ENCODE assay signal across 13 cellular contexts in genomic region chr16:89370081-89370511, GRCh38.
DNase-seq lines count a peak whose midpoint lies in the region; ATAC-seq, FAIRE-seq and TF ChIP-seq lines count a peak whose summit lies in the region.
"Had no signal": no experiment of that assay in that cellular context is flagged by ENCODE, and none has a peak within 500 bp of the region (broad histone marks: within the 10 kb centered on the region; RNA-seq: fewer than 3 reads in every experiment).

No MANE protein-coding gene starts in this region.

- no peaks in the 10 kb centered on the region for H3K9me3 Mint-ChIP-seq in WTC11
- H3K9me3 Mint-ChIP-seq: central memory CD8-positive, alpha-beta T cell; memory B cell; T-helper 1 cell treated with Interleukin-12 subunit alpha and Interleukin-12 subunit beta and Interleukin-4 antibody, amounts not matched to agents 30 μg/mL and 1 μg/mL, for 36 hours had no signal

- in situ Hi-C loops in gastrocnemius medialis (cut with MboI; ENCODE audit: low sequenced_read_pairs in 4 of 4) = no loop called here

- H3K27me3 ChIP-seq in foreskin keratinocyte = no peaks in the 10 kb centered on the region
- H3K27me3 ChIP-seq in gastrocnemius medialis = no peaks in the 10 kb centered on the region

- POLR2A ChIA-PET in WTC11 (lab: Charles Lee) = interaction anchor here (0.6 to 0.9 kb wide), 2 partner anchors 9 to 190 kb away, joined by 3 read pairs; no protein-coding TSS in a partner anchor

- intact Hi-C loops in gastrocnemius medialis (cut with DNase I; ENCODE audit: low total_unique reads) = no loop called here

- H3K36me3 Mint-ChIP-seq in WTC11 = no peaks in the 10 kb centered on the region

- CTCF ChIA-PET in WTC11 (lab: Charles Lee) = interaction anchor here (0.8 kb wide), 2 partner anchors 12 to 77 kb away, joined by 3 to 6 read pairs; no protein-coding TSS in a partner anchor

- H3K27ac ChIP-seq in foreskin keratinocyte (no peak overlapping the region), gastrocnemius medialis (peak overlapping the region; percentile 35 to 52 (median 38))

- peaks cover 22% of the 10 kb centered on the region for H3K4me1 ChIP-seq in foreskin keratinocyte
- H3K4me1 ChIP-seq in gastrocnemius medialis = peaks cover 82 to 85% of the 10 kb centered on the region in 2 donors

- DNase-seq in EL (peak; percentile 71), WTC11 (ENCODE audit: low spot score) (no peak), foreskin keratinocyte (no peak), gastrocnemius medialis (no peak), GM12892 (ENCODE audit: insufficient read length) (no peak), NCI-H1436 (lab: John Stamatoyannopoulos, UW) (no peak)
- DNase-seq: MM.1S, NCI-H82, small intestine had no signal

- H3K27ac Mint-ChIP-seq in WTC11 = peak overlapping the region; percentile 4
- H3K27ac Mint-ChIP-seq: memory B cell; T-helper 1 cell treated with Interleukin-12 subunit alpha and Interleukin-12 subunit beta and Interleukin-4 antibody, amounts not matched to agents 30 μg/mL and 1 μg/mL, for 36 hours had no signal

- H3K9me3 ChIP-seq in gastrocnemius medialis = no peaks in the 10 kb centered on the region

- H3K4me3 Mint-ChIP-seq in WTC11 = no peak overlapping the region
- H3K4me3 Mint-ChIP-seq: central memory CD8-positive, alpha-beta T cell; memory B cell; T-helper 1 cell treated with Interleukin-12 subunit alpha and Interleukin-12 subunit beta and Interleukin-4 antibody, amounts not matched to agents 30 μg/mL and 1 μg/mL, for 36 hours had no signal

- peaks cover 69% of the 10 kb centered on the region for H3K4me1 Mint-ChIP-seq in WTC11

- FAIRE-seq in GM12892 (lab: Jason Lieb, UNC) = no peak
- FAIRE-seq: small intestine had no signal

- TF ChIP-seq POLR2A in gastrocnemius medialis (IDR thresholded peaks at IDR 0.05) (no peak), GM12892 (IDR thresholded peaks at IDR 0.05; ENCODE audit: low read depth, low read length) (no peak)

- ATAC-seq in WTC11 = no peak
- peak; percentile 7 for ATAC-seq in foreskin keratinocyte
- ATAC-seq in gastrocnemius medialis = no peak
- no peak for ATAC-seq in HG02938 (IDR thresholded peaks at IDR 0.05; ENCODE audit: unreplicated experiment)

- TF ChIP-seq CTCF in WTC11 (IDR thresholded peaks at IDR 0.05) = no peak
- TF ChIP-seq CTCF in foreskin keratinocyte (conservative IDR thresholded peaks at IDR 0.05) = no peak
- TF ChIP-seq CTCF in gastrocnemius medialis (IDR thresholded peaks at IDR 0.05 in 4 of 5, conservative IDR thresholded peaks at IDR 0.05 in 1 of 5) = no peak

- no peak overlapping the region for H3K4me3 ChIP-seq in gastrocnemius medialis

- H3K36me3 ChIP-seq in gastrocnemius medialis = no peaks in the 10 kb centered on the region

- H3K27me3 Mint-ChIP-seq in WTC11 (ENCODE audit: low read depth) = no peaks in the 10 kb centered on the region
- H3K27me3 Mint-ChIP-seq: central memory CD8-positive, alpha-beta T cell; memory B cell had no signal

TF ChIP-seq in WTC11, 78 proteins besides CTCF, POLR2A, EP300 and RAD21 (continues in another document):
- no peak for TF ChIP-seq EMX1 (CRISPR knock-in tag; IDR thresholded peaks at IDR 0.05)
- TF ChIP-seq SP1 (CRISPR knock-in tag; conservative IDR thresholded peaks at IDR 0.05) = no peak
- TF ChIP-seq USF1 (CRISPR knock-in tag; IDR thresholded peaks at IDR 0.05) = no peak
- no peak for TF ChIP-seq CREB1 (CRISPR knock-in tag; IDR thresholded peaks at IDR 0.05)
- TF ChIP-seq PRDM15 (CRISPR knock-in tag; IDR thresholded peaks at IDR 0.05) = no peak
- no peak for TF ChIP-seq MXD4 (CRISPR knock-in tag; IDR thresholded peaks at IDR 0.05; ENCODE audit: borderline replicate concordance)
- no peak for TF ChIP-seq CREM (CRISPR knock-in tag; IDR thresholded peaks at IDR 0.05)
- no peak for TF ChIP-seq ZNF425 (CRISPR knock-in tag; conservative IDR thresholded peaks at IDR 0.05)
- no peak for TF ChIP-seq FOXP4 (CRISPR knock-in tag; IDR thresholded peaks at IDR 0.05)
- TF ChIP-seq OVOL2 (CRISPR knock-in tag; IDR thresholded peaks at IDR 0.05; ENCODE audit: borderline replicate concordance) = no peak
- TF ChIP-seq ATF1 (CRISPR knock-in tag; IDR thresholded peaks at IDR 0.05) = no peak
- TF ChIP-seq FOXK1 (CRISPR knock-in tag; IDR thresholded peaks at IDR 0.05) = no peak
- TF ChIP-seq PREB (CRISPR knock-in tag; IDR thresholded peaks at IDR 0.05; ENCODE audit: borderline replicate concordance) = no peak
- no peak for TF ChIP-seq MLX (CRISPR knock-in tag; IDR thresholded peaks at IDR 0.05)
